Comparison of ENCODE assay signal across 8 cellular contexts in the genomic region with DNA sequence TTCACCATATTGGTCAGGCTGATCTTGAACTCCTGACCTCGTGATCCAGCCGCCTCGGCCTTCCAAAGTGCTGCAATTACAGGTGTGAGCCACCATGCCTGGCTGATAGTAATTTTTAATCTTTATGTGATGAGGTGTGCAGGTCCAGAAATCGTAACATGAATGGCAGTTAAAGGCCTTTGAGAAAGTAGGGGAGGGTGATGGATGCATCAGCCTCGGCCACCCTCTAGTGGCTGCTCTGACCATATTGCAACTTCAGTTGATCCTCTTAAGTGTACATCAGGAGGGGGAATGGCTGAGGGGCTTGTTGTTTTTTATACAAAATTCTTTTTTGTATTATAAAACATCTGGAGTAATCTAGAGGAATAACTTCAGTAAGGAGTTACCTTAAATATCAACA.
DNase-seq lines count a peak whose midpoint lies in the region; ATAC-seq and TF ChIP-seq lines count a peak whose summit lies in the region.

No MANE protein-coding gene starts in this region.

- no peak overlapping the region for H3K14ac ChIP-seq in IMR-90 (replicated peaks; ENCODE audit: low read depth, low read length)

- no peak overlapping the region for H4K8ac ChIP-seq in IMR-90 (ENCODE audit: low read depth in 2 of 2, low read length in 2 of 2)

- in situ Hi-C loops in IMR-90 (cut with MboI; ENCODE audit: low sequenced_read_pairs), result no loop called here

- no peak overlapping the region for H3K18ac ChIP-seq in IMR-90 (ENCODE audit: low read depth, low read length)

- H3K4me3 ChIP-seq in IMR-90 (ENCODE audit: insufficient read depth, low read depth, low read length), result no peak overlapping the region

- no peaks in the 10 kb centered on the region for H3K27me3 ChIP-seq in IMR-90 (ENCODE audit: control insufficient read depth, insufficient read depth, low read length)

- H3K9me3 ChIP-seq in IMR-90 (ENCODE audit: control insufficient read depth, insufficient read depth, low read length), result no peaks in the 10 kb centered on the region

- DNase-seq in EL, result peak; percentile 52
- peak; percentile 67 for DNase-seq in IMR-90
- DNase-seq in fibroblast of peridontal ligament (ENCODE audit: extremely low read depth), result peak; percentile 51
- DNase-seq in posterior cingulate gyrus, result peak in 7 of 10 donors; percentile 8 to 82 (median 35)
- no peak for DNase-seq in NCI-H345 (lab: John Stamatoyannopoulos, UW)

- TF ChIP-seq POLR2A in IMR-90 (IDR thresholded peaks at IDR 0.05; ENCODE audit: low read depth, low read length), result no peak

- peaks cover 75% of the 10 kb centered on the region for H4K20me1 ChIP-seq in IMR-90 (ENCODE audit: insufficient read depth, low read length)

- H3K9ac ChIP-seq in IMR-90 (ENCODE audit: low read depth, low read length), result no peak overlapping the region

- no peak overlapping the region for H3K56ac ChIP-seq in IMR-90 (ENCODE audit: extremely low read depth, insufficient read depth, low read length)

- no peak overlapping the region for H3K23ac ChIP-seq in IMR-90 (ENCODE audit: low read depth, low read length)

- POLR2A ChIA-PET in IMR-90 (lab: Charles Lee; ENCODE audit: unreplicated experiment), result no interaction called here

- ATAC-seq in IMR-90 (ENCODE audit: low read depth), result peak; percentile 83
- ATAC-seq in SK-N-SH treated with all-trans-retinoic acid at 6 μM for 48 hours, result peak; percentile 53; the same call in 1 of the 3 replicates
- no peak for ATAC-seq in HG03097 (IDR thresholded peaks at IDR 0.05; ENCODE audit: low FRiP score, unreplicated experiment)
- ATAC-seq in HG02938 (IDR thresholded peaks at IDR 0.05; ENCODE audit: unreplicated experiment), result no peak

- H3K9me1 ChIP-seq in IMR-90 (ENCODE audit: insufficient read depth, low read length), result peaks cover 4% of the 10 kb centered on the region

- BruUV-seq in IMR-90 (replicated peaks; lab: Mats Ljungman, UMichigan), result no TSS peak

- no peak overlapping the region for H3K4ac ChIP-seq in IMR-90 (ENCODE audit: low read depth, low read length)

- peaks cover 4% of the 10 kb centered on the region; the same call in 1 of the 2 replicates for H3K4me1 ChIP-seq in IMR-90 (ENCODE audit: control insufficient read depth, insufficient read depth, low read length)

- H2AFZ ChIP-seq in IMR-90 (replicated peaks; ENCODE audit: low read length, poor library complexity), result no peak overlapping the region

- 40% methylated on average over 1 of the region's 5 CpGs; no CpG with 5 or more reads in 1 of the 2 experiments for WGBS in IMR-90 (ENCODE audit: extremely low coverage in 2 of 2, insufficient read length in 1 of 2), 2 experiments

- dilution Hi-C loops in IMR-90 (cut with HindIII; ENCODE audit: low sequenced_read_pairs, unreplicated experiment), result no loop called here

- no peak overlapping the region for H2BK5ac ChIP-seq in IMR-90 (ENCODE audit: low read depth, low read length, poor library complexity, severe bottlenecking)

- peak; percentile 88 for TF ChIP-seq RAD21 in IMR-90 (IDR thresholded peaks at IDR 0.05; ENCODE audit: low read length)

- TF ChIP-seq CTCF in IMR-90 (conservative IDR thresholded peaks at IDR 0.05; ENCODE audit: low read depth, low read length), result peak; percentile 75

- no peaks in the 10 kb centered on the region for H3K36me3 ChIP-seq in IMR-90 (ENCODE audit: control insufficient read depth, insufficient read depth, low read length)

- H2AK9ac ChIP-seq in IMR-90 (replicated peaks; ENCODE audit: low read depth, low read length, poor library complexity), result no peak overlapping the region

- no peak overlapping the region for H4K91ac ChIP-seq in IMR-90 (ENCODE audit: insufficient read depth, low read depth, low read length)

- intact Hi-C loops in IMR-90 (cut with micrococcal nuclease), result loop anchor here (1.0 kb wide), 2 partner anchors 221 to 307 kb away; no protein-coding TSS in a partner anchor
- intact Hi-C loops in posterior cingulate gyrus (cut with DNase I), result loop anchor here (1.0 to 10.0 kb wide), 2 partner anchors 221 to 308 kb away; no protein-coding TSS in a partner anchor

- H3K27ac ChIP-seq in IMR-90 (ENCODE audit: insufficient read depth, low read length), result no peak overlapping the region

- no peak overlapping the region for H4K5ac ChIP-seq in IMR-90 (ENCODE audit: low read depth, low read length)

- no peak overlapping the region for H2BK120ac ChIP-seq in IMR-90 (ENCODE audit: low read depth, low read length)

- no peak overlapping the region for H2BK20ac ChIP-seq in IMR-90 (ENCODE audit: low read depth, low read length)

- no peak overlapping the region for H2AK5ac ChIP-seq in IMR-90 (ENCODE audit: low read depth, low read length)

- no peak overlapping the region for H2BK15ac ChIP-seq in IMR-90 (ENCODE audit: low read depth, low read length)

- no peak overlapping the region for H3K4me2 ChIP-seq in IMR-90 (ENCODE audit: low read depth, low read length)

- CTCF ChIA-PET in IMR-90 (lab: Yijun Ruan, JAX), result interaction anchor here (0.9 kb wide), 1 partner anchor 11 kb away, joined by 6 read pairs; no protein-coding TSS in a partner anchor

- H3K79me1 ChIP-seq in IMR-90 (ENCODE audit: low read depth in 1 of 2, low read length in 2 of 2), result peaks cover 38 to 73% of the 10 kb centered on the region in 2 experiments

TF ChIP-seq in IMR-90, 13 proteins besides CTCF, POLR2A, EP300 and RAD21:
- TF ChIP-seq SMC3 (IDR thresholded peaks at IDR 0.05; ENCODE audit: low read depth, low read length) (peak; percentile 82), RCOR1 (IDR thresholded peaks at IDR 0.05; ENCODE audit: insufficient replicate concordance, low read length) (no peak)

TF ChIP-seq in SK-N-SH treated with all-trans-retinoic acid at 6 μM for 48 hours, 23 proteins besides CTCF, POLR2A, EP300 and RAD21 (continues in another document):
- TF ChIP-seq POU6F1 (CRISPR knock-in tag; IDR thresholded peaks at IDR 0.05; ENCODE audit: borderline replicate concordance, low read depth) (no peak), ZNF70 (CRISPR knock-in tag; IDR thresholded peaks at IDR 0.05) (no peak), ZFP30 (CRISPR knock-in tag; IDR thresholded peaks at IDR 0.05) (no peak), OSR1 (CRISPR knock-in tag; IDR thresholded peaks at IDR 0.05) (no peak), TSHZ2 (CRISPR knock-in tag; IDR thresholded peaks at IDR 0.05) (no peak), CSDC2 (CRISPR knock-in tag; IDR thresholded peaks at IDR 0.05) (no peak), SNAI2 (CRISPR knock-in tag; IDR thresholded peaks at IDR 0.05) (no peak), ZFP3 (CRISPR knock-in tag; IDR thresholded peaks at IDR 0.05) (no peak), ZNF8 (CRISPR knock-in tag; IDR thresholded peaks at IDR 0.05) (no peak)
- TF ChIP-seq, protein P1, sequence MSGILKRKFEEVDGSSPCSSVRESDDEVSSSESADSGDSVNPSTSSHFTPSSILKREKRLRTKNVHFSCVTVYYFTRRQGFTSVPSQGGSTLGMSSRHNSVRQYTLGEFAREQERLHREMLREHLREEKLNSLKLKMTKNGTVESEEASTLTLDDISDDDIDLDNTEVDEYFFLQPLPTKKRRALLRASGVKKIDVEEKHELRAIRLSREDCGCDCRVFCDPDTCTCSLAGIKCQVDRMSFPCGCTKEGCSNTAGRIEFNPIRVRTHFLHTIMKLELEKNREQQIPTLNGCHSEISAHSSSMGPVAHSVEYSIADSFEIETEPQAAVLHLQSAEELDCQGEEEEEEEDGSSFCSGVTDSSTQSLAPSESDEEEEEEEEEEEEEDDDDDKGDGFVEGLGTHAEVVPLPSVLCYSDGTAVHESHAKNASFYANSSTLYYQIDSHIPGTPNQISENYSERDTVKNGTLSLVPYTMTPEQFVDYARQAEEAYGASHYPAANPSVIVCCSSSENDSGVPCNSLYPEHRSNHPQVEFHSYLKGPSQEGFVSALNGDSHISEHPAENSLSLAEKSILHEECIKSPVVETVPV (CRISPR knock-in tag; IDR thresholded peaks at IDR 0.05), result no peak

Comparison
In these comparisons a context has a peak if more than half of its experiments do, and no peak if none do; other contexts are left out.
1. ATAC-seq: peak in IMR-90 (single experiment) and SK-N-SH treated with all-trans-retinoic acid at 6 μM for 48 hours (single experiment); none in HG03097 (single experiment) and HG02938 (single experiment).